ENCODE assay signal across 17 cellular contexts in the genomic region with DNA sequence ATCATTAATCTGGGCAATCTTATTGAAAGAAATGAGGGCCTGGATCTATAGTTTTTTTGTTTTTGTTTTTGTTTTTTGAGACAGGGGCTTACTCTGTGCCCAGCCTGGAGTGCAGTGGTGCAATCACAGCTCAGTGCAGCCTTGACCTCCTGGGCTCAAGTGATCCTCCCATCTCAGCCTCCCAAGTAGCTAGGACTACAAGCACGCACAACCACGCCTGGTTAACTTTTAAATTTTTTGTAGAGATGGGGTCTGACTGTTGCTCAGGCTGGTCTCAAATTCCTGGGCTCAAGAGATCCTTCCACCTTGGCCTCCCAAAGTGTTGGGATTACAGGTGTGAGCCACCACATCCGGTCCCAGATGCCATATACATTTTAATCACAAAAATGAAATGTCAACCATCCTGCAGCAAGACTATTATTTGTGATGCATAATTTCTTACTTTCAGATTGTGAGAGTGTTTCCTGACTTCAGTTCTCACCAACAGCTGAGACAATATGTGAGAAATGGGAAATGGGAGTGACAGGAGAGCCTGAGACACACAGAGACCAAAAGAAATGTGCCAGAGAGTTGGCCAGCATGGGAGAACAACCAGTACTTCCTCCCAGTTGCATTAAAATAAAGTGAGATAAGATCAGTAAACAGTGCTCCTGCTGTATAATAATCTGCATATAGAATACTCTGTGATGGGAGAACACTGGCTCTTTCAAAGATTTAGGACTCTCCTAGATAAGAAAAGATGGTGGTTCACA.
DNase-seq lines count a peak whose midpoint lies in the region; ATAC-seq, FAIRE-seq and TF ChIP-seq lines count a peak whose summit lies in the region.
"Had no signal": no experiment of that assay in that cellular context is flagged by ENCODE, and none has a peak within 500 bp of the region (broad histone marks: within the 10 kb centered on the region; RNA-seq: fewer than 3 reads in every experiment).

No MANE protein-coding gene starts in this region.

- H3K9me1 ChIP-seq in IMR-90 (ENCODE audit: insufficient read depth, low read length), result peaks cover 13% of the 10 kb centered on the region; the same call in 1 of the 2 replicates

- H3K4me1 Mint-ChIP-seq in activated naive CD8-positive, alpha-beta T cell treated with anti-CD3 and anti-CD28 coated beads for 36 hours, result peaks cover 21% of the 10 kb centered on the region
- peaks cover 26% of the 10 kb centered on the region for H3K4me1 Mint-ChIP-seq in activated CD8-positive, alpha-beta T cell treated with anti-CD3 and anti-CD28 coated beads for 36 hours (ENCODE audit: low read depth)

- FAIRE-seq in GM12892 (lab: Jason Lieb, UNC), result peak; percentile 86
- FAIRE-seq: kidney had no signal

- H2BK120ac ChIP-seq in IMR-90 (ENCODE audit: low read depth, low read length), result peak overlapping the region; percentile 85

- H2BK15ac ChIP-seq in IMR-90 (ENCODE audit: low read depth, low read length), result peak overlapping the region; percentile 78; the same call in 1 of the 3 replicates

- no peak for DNase-seq in GM12892 (ENCODE audit: insufficient read length)
- no peak for DNase-seq in IMR-90
- DNase-seq in activated naive CD8-positive, alpha-beta T cell treated with anti-CD3 and anti-CD28 coated beads for 36 hours, result no peak
- DNase-seq in nucleus accumbens (lab: John Stamatoyannopoulos, UW), result no peak
- no peak for DNase-seq in activated CD8-positive, alpha-beta T cell treated with anti-CD3 and anti-CD28 coated beads for 36 hours
- DNase-seq: activated naive CD4-positive, alpha-beta T cell treated with Interleukin-2 at 50 U/mL for 16 hours; CD8-positive, alpha-beta memory T cell; GF-D8; kidney; NCI-H1694; NCI-H748 treated with DMSO at 0.1 percent for 48 hours had no signal

- no peak overlapping the region for H4K5ac ChIP-seq in IMR-90 (ENCODE audit: low read depth, low read length)

- H3K23ac ChIP-seq in IMR-90 (ENCODE audit: low read depth, low read length), result no peak overlapping the region

- H4K91ac ChIP-seq in IMR-90 (ENCODE audit: insufficient read depth, low read depth, low read length), result peak overlapping the region; percentile 67; the same call in 1 of the 2 replicates

- H3K27me3 ChIP-seq in IMR-90 (ENCODE audit: control insufficient read depth, insufficient read depth, low read length) (no peaks in the 10 kb centered on the region), mucosa of rectum (ENCODE audit: control insufficient read depth in 2 of 2, insufficient read depth in 2 of 2, low read length in 2 of 2) (no peaks in the 10 kb centered on the region)
- H3K27me3 ChIP-seq: breast epithelium had no signal

- peak overlapping the region; percentile 3; the same call in 1 of the 2 replicates for H3K18ac ChIP-seq in IMR-90 (ENCODE audit: low read depth, low read length)

- H3K9ac ChIP-seq in IMR-90 (ENCODE audit: low read depth, low read length) (no peak overlapping the region), mucosa of rectum (ENCODE audit: low read depth in 1 of 2, low read length in 2 of 2) (peak overlapping the region in 1 of 2 donors; percentile 6)

- H3K27ac ChIP-seq in IMR-90 (ENCODE audit: insufficient read depth, low read length) (no peak overlapping the region), mucosa of rectum (ENCODE audit: low read depth in 2 of 2, low read length in 2 of 2) (peak overlapping the region; percentile 21 to 72)

- TF ChIP-seq RAD21 in IMR-90 (IDR thresholded peaks at IDR 0.05; ENCODE audit: low read length), result no peak

- no peak overlapping the region for H2AK9ac ChIP-seq in IMR-90 (replicated peaks; ENCODE audit: low read depth, low read length, poor library complexity)

- no TSS peak for BruUV-seq in IMR-90 (replicated peaks; lab: Mats Ljungman, UMichigan)

- H3K4me2 ChIP-seq in IMR-90 (ENCODE audit: low read depth, low read length), result no peak overlapping the region

- dilution Hi-C loops in IMR-90 (cut with HindIII; ENCODE audit: low sequenced_read_pairs, unreplicated experiment), result no loop called here

- H2BK5ac ChIP-seq in IMR-90 (ENCODE audit: low read depth, low read length, poor library complexity, severe bottlenecking), result no peak overlapping the region

- H3K9me3 ChIP-seq in IMR-90 (ENCODE audit: control insufficient read depth, insufficient read depth, low read length) (no peaks in the 10 kb centered on the region), mucosa of rectum (ENCODE audit: control insufficient read depth in 2 of 2, low read length in 2 of 2) (no peaks in the 10 kb centered on the region)
- H3K9me3 ChIP-seq: breast epithelium had no signal

- intact Hi-C loops in IMR-90 (cut with micrococcal nuclease), result loop anchor here (5.0 kb wide), 1 partner anchor 66 kb away; no protein-coding TSS in a partner anchor
- intact Hi-C loops in activated CD8-positive, alpha-beta T cell treated with anti-CD3 and anti-CD28 coated beads for 36 hours (cut with micrococcal nuclease), result no loop called here

- no peak overlapping the region for H3K4me3 Mint-ChIP-seq in activated naive CD8-positive, alpha-beta T cell treated with anti-CD3 and anti-CD28 coated beads for 36 hours
- H3K4me3 Mint-ChIP-seq in activated CD8-positive, alpha-beta T cell treated with anti-CD3 and anti-CD28 coated beads for 36 hours, result no peak overlapping the region
- H3K4me3 Mint-ChIP-seq: CD8-positive, alpha-beta memory T cell; natural killer cell treated with Interleukin-12 subunit alpha and Interleukin-12 subunit beta and Interleukin-15 and Interleukin-18, amount 100 ng/mL, for 72 hours had no signal

- H2AFZ ChIP-seq in IMR-90 (replicated peaks; ENCODE audit: low read length, poor library complexity), result no peak overlapping the region

- no peak overlapping the region for H3K56ac ChIP-seq in IMR-90 (ENCODE audit: extremely low read depth, insufficient read depth, low read length)

- TF ChIP-seq CTCF in IMR-90 (conservative IDR thresholded peaks at IDR 0.05; ENCODE audit: low read depth, low read length), result no peak
- TF ChIP-seq CTCF in activated CD8-positive, alpha-beta T cell treated with anti-CD3 and anti-CD28 coated beads for 36 hours (IDR thresholded peaks at IDR 0.05), result no peak

- peak overlapping the region; percentile 81; the same call in 1 of the 2 replicates for H3K4ac ChIP-seq in IMR-90 (ENCODE audit: low read depth, low read length)

- peaks cover 7% of the 10 kb centered on the region for H3K36me3 Mint-ChIP-seq in activated naive CD8-positive, alpha-beta T cell treated with anti-CD3 and anti-CD28 coated beads for 36 hours
- H3K36me3 Mint-ChIP-seq in activated CD8-positive, alpha-beta T cell treated with anti-CD3 and anti-CD28 coated beads for 36 hours (ENCODE audit: low read depth), result peaks cover 4% of the 10 kb centered on the region
- H3K36me3 Mint-ChIP-seq: CD8-positive, alpha-beta memory T cell; natural killer cell treated with Interleukin-12 subunit alpha and Interleukin-12 subunit beta and Interleukin-15 and Interleukin-18, amount 100 ng/mL, for 72 hours had no signal

- H4K20me1 ChIP-seq in IMR-90 (ENCODE audit: insufficient read depth, low read length), result no peaks in the 10 kb centered on the region

- peak overlapping the region; percentile 84 for H2BK20ac ChIP-seq in IMR-90 (ENCODE audit: low read depth, low read length)

- H3K36me3 ChIP-seq in IMR-90 (ENCODE audit: control insufficient read depth, insufficient read depth, low read length) (no peaks in the 10 kb centered on the region), mucosa of rectum (ENCODE audit: control insufficient read depth in 2 of 2, insufficient read depth in 2 of 2, low read length in 2 of 2) (no peaks in the 10 kb centered on the region)
- H3K36me3 ChIP-seq: breast epithelium had no signal

- H3K27me3 Mint-ChIP-seq in activated naive CD8-positive, alpha-beta T cell treated with anti-CD3 and anti-CD28 coated beads for 36 hours, result no peaks in the 10 kb centered on the region
- no peaks in the 10 kb centered on the region for H3K27me3 Mint-ChIP-seq in activated CD8-positive, alpha-beta T cell treated with anti-CD3 and anti-CD28 coated beads for 36 hours
- H3K27me3 Mint-ChIP-seq: CD8-positive, alpha-beta memory T cell; natural killer cell treated with Interleukin-12 subunit alpha and Interleukin-12 subunit beta and Interleukin-15 and Interleukin-18, amount 100 ng/mL, for 72 hours had no signal

- H3K4me3 ChIP-seq in IMR-90 (ENCODE audit: insufficient read depth, low read depth, low read length) (no peak overlapping the region), mucosa of rectum (ENCODE audit: low read length in 2 of 2) (no peak overlapping the region)
- H3K4me3 ChIP-seq: breast epithelium had no signal

- peaks cover 2% of the 10 kb centered on the region for H3K9me3 Mint-ChIP-seq in activated naive CD8-positive, alpha-beta T cell treated with anti-CD3 and anti-CD28 coated beads for 36 hours
- H3K9me3 Mint-ChIP-seq in activated CD8-positive, alpha-beta T cell treated with anti-CD3 and anti-CD28 coated beads for 36 hours, result peaks cover under 1% of the 10 kb centered on the region
- H3K9me3 Mint-ChIP-seq: natural killer cell treated with Interleukin-12 subunit alpha and Interleukin-12 subunit beta and Interleukin-15 and Interleukin-18, amount 100 ng/mL, for 72 hours had no signal

- H3K79me1 ChIP-seq in IMR-90 (ENCODE audit: low read depth in 1 of 2, low read length in 2 of 2), result peaks cover 0 to 10% of the 10 kb centered on the region in 2 experiments; a peak in 1 of 4 replicates

- H4K8ac ChIP-seq in IMR-90 (ENCODE audit: low read depth in 2 of 2, low read length in 2 of 2), result peak overlapping the region in 1 of 2 experiments; percentile 69; a peak in 1 of 4 replicates

- peak overlapping the region; percentile 39; the same call in 1 of the 2 replicates for H3K14ac ChIP-seq in IMR-90 (replicated peaks; ENCODE audit: low read depth, low read length)

- H2AK5ac ChIP-seq in IMR-90 (ENCODE audit: low read depth, low read length), result peak overlapping the region; percentile 67; the same call in 1 of the 2 replicates

- peak overlapping the region; percentile 3 for H3K27ac Mint-ChIP-seq in activated naive CD8-positive, alpha-beta T cell treated with anti-CD3 and anti-CD28 coated beads for 36 hours
- no peak overlapping the region for H3K27ac Mint-ChIP-seq in activated CD8-positive, alpha-beta T cell treated with anti-CD3 and anti-CD28 coated beads for 36 hours
- H3K27ac Mint-ChIP-seq: natural killer cell treated with Interleukin-12 subunit alpha and Interleukin-12 subunit beta and Interleukin-15 and Interleukin-18, amount 100 ng/mL, for 72 hours had no signal

- WGBS in IMR-90 (ENCODE audit: extremely low coverage in 2 of 2, insufficient read length in 1 of 2), 2 experiments, result no CpG with 5 or more reads among the region's 3 CpGs

- ATAC-seq in IMR-90 (ENCODE audit: low read depth), result no peak
- ATAC-seq in activated CD8-positive, alpha-beta T cell treated with anti-CD3 and anti-CD28 coated beads for 36 hours, result no peak
- ATAC-seq in GM19023 (IDR thresholded peaks at IDR 0.05; ENCODE audit: unreplicated experiment), result no peak
- ATAC-seq in GM21381 (IDR thresholded peaks at IDR 0.05; ENCODE audit: unreplicated experiment), result no peak
- ATAC-seq: HCT116 had no signal

- in situ Hi-C loops in IMR-90 (cut with MboI; ENCODE audit: low sequenced_read_pairs), result no loop called here

- POLR2A ChIA-PET in IMR-90 (lab: Charles Lee; ENCODE audit: unreplicated experiment), result interaction anchor here (0.6 kb wide), 1 partner anchor 85 kb away, joined by 5 read pairs; no protein-coding TSS in a partner anchor
- POLR2A ChIA-PET in activated CD8-positive, alpha-beta T cell treated with anti-CD3 and anti-CD28 coated beads for 36 hours (lab: Charles Lee), result interaction anchor here (0.6 to 1.0 kb wide), 4 partner anchors 10 to 21 kb away, joined by 3 read pairs; no protein-coding TSS in a partner anchor

- H3K4me1 ChIP-seq in IMR-90 (ENCODE audit: control insufficient read depth, insufficient read depth, low read length) (peaks cover 11% of the 10 kb centered on the region), mucosa of rectum (ENCODE audit: control insufficient read depth in 2 of 2, insufficient read depth in 2 of 2, low read length in 2 of 2) (peaks cover 0 to 17% of the 10 kb centered on the region in 2 donors)
- H3K4me1 ChIP-seq: breast epithelium had no signal

- CTCF ChIA-PET in IMR-90 (lab: Yijun Ruan, JAX), result interaction anchor here (0.6 to 1.7 kb wide), 2 partner anchors 70 to 94 kb away, joined by 5 read pairs; no protein-coding TSS in a partner anchor
- CTCF ChIA-PET in activated CD8-positive, alpha-beta T cell treated with anti-CD3 and anti-CD28 coated beads for 36 hours (lab: Charles Lee), result no interaction called here

- TF ChIP-seq POLR2A in GM12892 (IDR thresholded peaks at IDR 0.05; ENCODE audit: low read depth, low read length) (no peak), IMR-90 (IDR thresholded peaks at IDR 0.05; ENCODE audit: low read depth, low read length) (no peak)
